8 cellular contexts compared by ENCODE assay signal in genomic region chr12:27237790-27238771, GRCh38. TPM values are rescaled to one million over a fixed set of nuclear protein-coding genes. Genes with fewer than 3 reads are reported as not detected.
A peak's percentile ranks its signal among the peaks of the same experiment; 100 is the strongest.
DNase-seq lines count a peak whose midpoint lies in the region; ATAC-seq and TF ChIP-seq lines count a peak whose summit lies in the region.

No MANE protein-coding gene starts in this region.

- CTCF ChIA-PET in activated naive CD4-positive, alpha-beta T cell treated with anti-CD3 and anti-CD28 coated beads, Interleukin-2, amount 10 ng/mL, durations not matched to agents 7 days and 5 days (lab: Charles Lee): interaction anchor here (0.6 to 1.5 kb wide), 3 partner anchors 53 to 103 kb away, joined by 3 to 5 read pairs (median 4); no protein-coding TSS in a partner anchor
- CTCF ChIA-PET in activated CD8-positive, alpha-beta T cell treated with anti-CD3 and anti-CD28 coated beads, Interleukin-2, amount 10 ng/mL, durations not matched to agents 7 days and 5 days (lab: Charles Lee): interaction anchor here (0.7 to 1.6 kb wide), 4 partner anchors 54 to 224 kb away, joined by 3 to 5 read pairs (median 3); partner anchors contain the start of gene TM7SF3
- CTCF ChIA-PET in WTC11 (lab: Charles Lee): interaction anchor here (3.9 kb wide), 1 partner anchor 68 kb away, joined by 18 read pairs; no protein-coding TSS in a partner anchor

- no peaks in the 10 kb centered on the region for H3K36me3 Mint-ChIP-seq in activated naive CD4-positive, alpha-beta T cell treated with anti-CD3 and anti-CD28 coated beads, Interleukin-2, amount 10 ng/mL, durations not matched to agents 7 days and 5 days
- H3K36me3 Mint-ChIP-seq in activated CD8-positive, alpha-beta T cell treated with anti-CD3 and anti-CD28 coated beads, Interleukin-2, amount 10 ng/mL, durations not matched to agents 7 days and 5 days (ENCODE audit: low read depth): no peaks in the 10 kb centered on the region
- H3K36me3 Mint-ChIP-seq in natural killer cell treated with Interleukin-12 subunit alpha and Interleukin-12 subunit beta and Interleukin-15 and Interleukin-18, amount 100 ng/mL, for 72 hours: peaks cover under 1% of the 10 kb centered on the region
- H3K36me3 Mint-ChIP-seq in WTC11: no peaks in the 10 kb centered on the region

- TF ChIP-seq CTCF in WTC11 (IDR thresholded peaks at IDR 0.05): no peak

- no peak for DNase-seq in activated naive CD4-positive, alpha-beta T cell treated with anti-CD3 and anti-CD28 coated beads, Interleukin-2, amount 10 ng/mL, durations not matched to agents 7 days and 5 days
- DNase-seq in activated naive CD4-positive, alpha-beta T cell treated with Interleukin-2 at 50 U/mL for 16 hours: no peak
- no peak for DNase-seq in activated CD8-positive, alpha-beta T cell treated with anti-CD3 and anti-CD28 coated beads, Interleukin-2, amount 10 ng/mL, durations not matched to agents 7 days and 5 days
- no peak for DNase-seq in natural killer cell treated with Interleukin-12 subunit alpha and Interleukin-12 subunit beta and Interleukin-15 and Interleukin-18, amount 100 ng/mL, for 72 hours (ENCODE audit: low spot score)
- DNase-seq in NCI-H345 treated with DMSO at 0.1 percent for 48 hours (lab: John Stamatoyannopoulos, UW; ENCODE audit: unreplicated experiment) (no peak), NCI-H774 (lab: John Stamatoyannopoulos, UW) (no peak), WTC11 (ENCODE audit: low spot score) (no peak)

- peak overlapping the region; percentile 79 for H3K27ac Mint-ChIP-seq in activated naive CD4-positive, alpha-beta T cell treated with anti-CD3 and anti-CD28 coated beads, Interleukin-2, amount 10 ng/mL, durations not matched to agents 7 days and 5 days
- peak overlapping the region; percentile 83 for H3K27ac Mint-ChIP-seq in activated CD8-positive, alpha-beta T cell treated with anti-CD3 and anti-CD28 coated beads, Interleukin-2, amount 10 ng/mL, durations not matched to agents 7 days and 5 days
- peak overlapping the region in 1 of 2 donors; percentile 30 for H3K27ac Mint-ChIP-seq in natural killer cell treated with Interleukin-12 subunit alpha and Interleukin-12 subunit beta and Interleukin-15 and Interleukin-18, amount 100 ng/mL, for 72 hours
- no peak overlapping the region for H3K27ac Mint-ChIP-seq in WTC11

- H3K27me3 Mint-ChIP-seq in activated naive CD4-positive, alpha-beta T cell treated with anti-CD3 and anti-CD28 coated beads, Interleukin-2, amount 10 ng/mL, durations not matched to agents 7 days and 5 days: no peaks in the 10 kb centered on the region
- no peaks in the 10 kb centered on the region for H3K27me3 Mint-ChIP-seq in activated CD8-positive, alpha-beta T cell treated with anti-CD3 and anti-CD28 coated beads, Interleukin-2, amount 10 ng/mL, durations not matched to agents 7 days and 5 days (ENCODE audit: low read depth)
- peaks cover 1 to 2% of the 10 kb centered on the region in 2 donors for H3K27me3 Mint-ChIP-seq in natural killer cell treated with Interleukin-12 subunit alpha and Interleukin-12 subunit beta and Interleukin-15 and Interleukin-18, amount 100 ng/mL, for 72 hours
- no peaks in the 10 kb centered on the region for H3K27me3 Mint-ChIP-seq in WTC11 (ENCODE audit: low read depth)

- ATAC-seq in HG03175 (IDR thresholded peaks at IDR 0.05; ENCODE audit: unreplicated experiment): peak; percentile 80
- peak; percentile 73 for ATAC-seq in activated CD8-positive, alpha-beta T cell treated with anti-CD3 and anti-CD28 coated beads, Interleukin-2, amount 10 ng/mL, durations not matched to agents 7 days and 5 days
- ATAC-seq in natural killer cell treated with Interleukin-12 subunit alpha and Interleukin-12 subunit beta and Interleukin-15 and Interleukin-18, amount 100 ng/mL, for 72 hours: peak in 1 of 2 donors; percentile 13
- ATAC-seq in WTC11: no peak

- H3K4me3 Mint-ChIP-seq in activated naive CD4-positive, alpha-beta T cell treated with anti-CD3 and anti-CD28 coated beads, Interleukin-2, amount 10 ng/mL, durations not matched to agents 7 days and 5 days: no peak overlapping the region
- H3K4me3 Mint-ChIP-seq in activated CD8-positive, alpha-beta T cell treated with anti-CD3 and anti-CD28 coated beads, Interleukin-2, amount 10 ng/mL, durations not matched to agents 7 days and 5 days: peak overlapping the region; percentile 11
- peak overlapping the region; percentile 1 for H3K4me3 Mint-ChIP-seq in natural killer cell treated with Interleukin-12 subunit alpha and Interleukin-12 subunit beta and Interleukin-15 and Interleukin-18, amount 100 ng/mL, for 72 hours
- H3K4me3 Mint-ChIP-seq in WTC11: no peak overlapping the region

- H3K4me1 Mint-ChIP-seq in activated naive CD4-positive, alpha-beta T cell treated with anti-CD3 and anti-CD28 coated beads, Interleukin-2, amount 10 ng/mL, durations not matched to agents 7 days and 5 days: peaks cover 23% of the 10 kb centered on the region
- H3K4me1 Mint-ChIP-seq in activated CD8-positive, alpha-beta T cell treated with anti-CD3 and anti-CD28 coated beads, Interleukin-2, amount 10 ng/mL, durations not matched to agents 7 days and 5 days (ENCODE audit: low read depth): peaks cover 29% of the 10 kb centered on the region
- no peaks in the 10 kb centered on the region for H3K4me1 Mint-ChIP-seq in natural killer cell treated with Interleukin-12 subunit alpha and Interleukin-12 subunit beta and Interleukin-15 and Interleukin-18, amount 100 ng/mL, for 72 hours (ENCODE audit: low read depth in 2 of 2)
- H3K4me1 Mint-ChIP-seq in WTC11: no peaks in the 10 kb centered on the region; the same call in 1 of the 2 replicates

- POLR2A ChIA-PET in activated CD8-positive, alpha-beta T cell treated with anti-CD3 and anti-CD28 coated beads, Interleukin-2, amount 10 ng/mL, durations not matched to agents 7 days and 5 days (lab: Charles Lee): interaction anchor here (0.6 kb wide), 2 partner anchors 460 to 1257 kb away, joined by 3 to 8 read pairs; no protein-coding TSS in a partner anchor
- POLR2A ChIA-PET in WTC11 (lab: Charles Lee): no interaction called here

- H3K9me3 Mint-ChIP-seq in activated naive CD4-positive, alpha-beta T cell treated with anti-CD3 and anti-CD28 coated beads, Interleukin-2, amount 10 ng/mL, durations not matched to agents 7 days and 5 days: no peaks in the 10 kb centered on the region
- H3K9me3 Mint-ChIP-seq in activated CD8-positive, alpha-beta T cell treated with anti-CD3 and anti-CD28 coated beads, Interleukin-2, amount 10 ng/mL, durations not matched to agents 7 days and 5 days (ENCODE audit: insufficient read depth): no peaks in the 10 kb centered on the region
- peaks cover under 1% of the 10 kb centered on the region for H3K9me3 Mint-ChIP-seq in natural killer cell treated with Interleukin-12 subunit alpha and Interleukin-12 subunit beta and Interleukin-15 and Interleukin-18, amount 100 ng/mL, for 72 hours
- H3K9me3 Mint-ChIP-seq in WTC11: no peaks in the 10 kb centered on the region

TF ChIP-seq in WTC11, 78 proteins besides CTCF, POLR2A, EP300 and RAD21:
- TF ChIP-seq ZNF416 (CRISPR knock-in tag; IDR thresholded peaks at IDR 0.05) (no peak), CREB1 (CRISPR knock-in tag; IDR thresholded peaks at IDR 0.05) (no peak), HMGA2 (CRISPR knock-in tag; IDR thresholded peaks at IDR 0.05) (no peak), GTF2I (CRISPR knock-in tag; conservative IDR thresholded peaks at IDR 0.05) (no peak), GABPB1 (CRISPR knock-in tag; IDR thresholded peaks at IDR 0.05) (no peak), FOXJ3 (CRISPR knock-in tag; IDR thresholded peaks at IDR 0.05; ENCODE audit: borderline replicate concordance) (no peak), ZNF263 (CRISPR knock-in tag; IDR thresholded peaks at IDR 0.05; ENCODE audit: low read depth) (no peak), ZSCAN18 (CRISPR knock-in tag; IDR thresholded peaks at IDR 0.05) (no peak), TEAD1 (CRISPR knock-in tag; IDR thresholded peaks at IDR 0.05) (no peak), SMAD3 (CRISPR knock-in tag; IDR thresholded peaks at IDR 0.05; ENCODE audit: borderline replicate concordance) (no peak), HMGXB4 (CRISPR knock-in tag; IDR thresholded peaks at IDR 0.05) (no peak)

RNA-seq across cellular contexts. Expression of gene STK38L, which starts 6.0 kb away (rescaled TPM):
- 10 to 100 TPM; 18.1 to 19.3 TPM for total RNA-seq in activated CD8-positive, alpha-beta T cell treated with anti-CD3 and anti-CD28 coated beads, Interleukin-2, amount 10 ng/mL, durations not matched to agents 7 days and 5 days
- total RNA-seq in natural killer cell treated with Interleukin-12 subunit alpha and Interleukin-12 subunit beta and Interleukin-15 and Interleukin-18, amount 100 ng/mL, for 72 hours: 10 to 100 TPM; 13.7 to 14.5 TPM
- 37.6 to 47.2 TPM (median 41.7 TPM) in 3 replicates for total RNA-seq in WTC11 (2021)

Comparison
In these comparisons a context has a peak if more than half of its experiments do, and no peak if none do; other contexts are left out.
1. H3K4me3 Mint-ChIP-seq: peak in activated CD8-positive, alpha-beta T cell treated with anti-CD3 and anti-CD28 coated beads, Interleukin-2, amount 10 ng/mL, durations not matched to agents 7 days and 5 days (single experiment) and natural killer cell treated with Interleukin-12 subunit alpha and Interleukin-12 subunit beta and Interleukin-15 and Interleukin-18, amount 100 ng/mL, for 72 hours (single experiment); none in activated naive CD4-positive, alpha-beta T cell treated with anti-CD3 and anti-CD28 coated beads, Interleukin-2, amount 10 ng/mL, durations not matched to agents 7 days and 5 days (single experiment) and WTC11 (single experiment).